10 cellular contexts compared by ENCODE assay signal in genomic region chr2:232235716-232236115, GRCh38.
DNase-seq lines count a peak whose midpoint lies in the region; ATAC-seq and TF ChIP-seq lines count a peak whose summit lies in the region.
"Had no signal": no experiment of that assay in that cellular context is flagged by ENCODE, and none has a peak within 500 bp of the region (broad histone marks: within the 10 kb centered on the region; RNA-seq: fewer than 3 reads in every experiment).

No MANE protein-coding gene starts in this region.

- H3K36me3 Mint-ChIP-seq in WTC11 (no peaks in the 10 kb centered on the region), nephron progenitor cell (ENCODE audit: low read depth) (peaks cover 4% of the 10 kb centered on the region)

- H3K27me3 Mint-ChIP-seq in WTC11 (ENCODE audit: low read depth) (no peaks in the 10 kb centered on the region), nephron progenitor cell (ENCODE audit: low read depth, poor library complexity) (peaks cover 2% of the 10 kb centered on the region)
- H3K27me3 Mint-ChIP-seq: activated B cell treated with CpG ODN at 0.5 μM for 24 hours had no signal

- CTCF ChIA-PET in WTC11 (lab: Charles Lee) = interaction anchor here (0.9 to 1.0 kb wide), 2 partner anchors 310 to 335 kb away, joined by 3 to 4 read pairs; no protein-coding TSS in a partner anchor

- H3K4me3 Mint-ChIP-seq in WTC11 (no peak overlapping the region), nephron progenitor cell (no peak overlapping the region)
- H3K4me3 Mint-ChIP-seq: activated B cell treated with CpG ODN at 0.5 μM for 24 hours had no signal

- peaks cover 30% of the 10 kb centered on the region for H3K4me1 Mint-ChIP-seq in WTC11
- no peaks in the 10 kb centered on the region for H3K4me1 Mint-ChIP-seq in nephron progenitor cell
- H3K4me1 Mint-ChIP-seq: activated B cell treated with CpG ODN at 0.5 μM for 24 hours had no signal

- ATAC-seq in GM19043 (IDR thresholded peaks at IDR 0.05; ENCODE audit: low read depth, unreplicated experiment) (peak; percentile 43), HG03103 (IDR thresholded peaks at IDR 0.05; ENCODE audit: low read depth, unreplicated experiment) (peak; percentile 44), WTC11 (no peak; the same call in 1 of the 2 replicates), GM21528 (IDR thresholded peaks at IDR 0.05; ENCODE audit: low FRiP score, unreplicated experiment) (no peak)

- POLR2A ChIA-PET in WTC11 (lab: Charles Lee) = no interaction called here

- no peaks in the 10 kb centered on the region for H3K9me3 Mint-ChIP-seq in WTC11
- H3K9me3 Mint-ChIP-seq in nephron progenitor cell = no peaks in the 10 kb centered on the region
- H3K9me3 Mint-ChIP-seq: activated B cell treated with CpG ODN at 0.5 μM for 24 hours had no signal

- H3K27ac Mint-ChIP-seq in WTC11 (no peak overlapping the region), nephron progenitor cell (peak overlapping the region; percentile 53)
- H3K27ac Mint-ChIP-seq: activated B cell treated with CpG ODN at 0.5 μM for 24 hours had no signal

- peak; percentile 18 for DNase-seq in WTC11 (ENCODE audit: low spot score)
- no peak for DNase-seq in nephron progenitor cell
- DNase-seq in AML-193 (lab: John Stamatoyannopoulos, UW) = no peak
- no peak for DNase-seq in central memory CD4-positive, alpha-beta T cell
- no peak for DNase-seq in SIG-M5 (lab: John Stamatoyannopoulos, UW)
- DNase-seq: activated B cell treated with CpG ODN at 0.5 μM for 24 hours, substantia nigra had no signal

- TF ChIP-seq CTCF in WTC11 (IDR thresholded peaks at IDR 0.05) (no peak), nephron progenitor cell (IDR thresholded peaks at IDR 0.05) (no peak)

TF ChIP-seq in WTC11, 78 proteins besides CTCF, POLR2A, EP300 and RAD21:
- TF ChIP-seq JUN (CRISPR knock-in tag; IDR thresholded peaks at IDR 0.05) = no peak
- TF ChIP-seq ETV6 (CRISPR knock-in tag; IDR thresholded peaks at IDR 0.05) = no peak
- no peak for TF ChIP-seq ATF1 (CRISPR knock-in tag; IDR thresholded peaks at IDR 0.05)
- TF ChIP-seq ZNF232 (CRISPR knock-in tag; IDR thresholded peaks at IDR 0.05) = no peak
- no peak for TF ChIP-seq ATF2 (CRISPR knock-in tag; IDR thresholded peaks at IDR 0.05; ENCODE audit: borderline replicate concordance, low read depth)
- no peak for TF ChIP-seq HMGA2 (CRISPR knock-in tag; IDR thresholded peaks at IDR 0.05)
- no peak for TF ChIP-seq IRF2 (CRISPR knock-in tag; IDR thresholded peaks at IDR 0.05; ENCODE audit: borderline replicate concordance, low read depth)
- TF ChIP-seq ZNF281 (CRISPR knock-in tag; IDR thresholded peaks at IDR 0.05) = no peak
- no peak for TF ChIP-seq JAZF1 (CRISPR knock-in tag; IDR thresholded peaks at IDR 0.05)

Comparison
In these comparisons a context has a peak if more than half of its experiments do, and no peak if none do; other contexts are left out.
1. ATAC-seq: peak in GM19043 (single experiment) and HG03103 (single experiment); none in WTC11 (single experiment) and GM21528 (single experiment).